Comparison of ENCODE assay signal across 8 cellular contexts in the genomic region with DNA sequence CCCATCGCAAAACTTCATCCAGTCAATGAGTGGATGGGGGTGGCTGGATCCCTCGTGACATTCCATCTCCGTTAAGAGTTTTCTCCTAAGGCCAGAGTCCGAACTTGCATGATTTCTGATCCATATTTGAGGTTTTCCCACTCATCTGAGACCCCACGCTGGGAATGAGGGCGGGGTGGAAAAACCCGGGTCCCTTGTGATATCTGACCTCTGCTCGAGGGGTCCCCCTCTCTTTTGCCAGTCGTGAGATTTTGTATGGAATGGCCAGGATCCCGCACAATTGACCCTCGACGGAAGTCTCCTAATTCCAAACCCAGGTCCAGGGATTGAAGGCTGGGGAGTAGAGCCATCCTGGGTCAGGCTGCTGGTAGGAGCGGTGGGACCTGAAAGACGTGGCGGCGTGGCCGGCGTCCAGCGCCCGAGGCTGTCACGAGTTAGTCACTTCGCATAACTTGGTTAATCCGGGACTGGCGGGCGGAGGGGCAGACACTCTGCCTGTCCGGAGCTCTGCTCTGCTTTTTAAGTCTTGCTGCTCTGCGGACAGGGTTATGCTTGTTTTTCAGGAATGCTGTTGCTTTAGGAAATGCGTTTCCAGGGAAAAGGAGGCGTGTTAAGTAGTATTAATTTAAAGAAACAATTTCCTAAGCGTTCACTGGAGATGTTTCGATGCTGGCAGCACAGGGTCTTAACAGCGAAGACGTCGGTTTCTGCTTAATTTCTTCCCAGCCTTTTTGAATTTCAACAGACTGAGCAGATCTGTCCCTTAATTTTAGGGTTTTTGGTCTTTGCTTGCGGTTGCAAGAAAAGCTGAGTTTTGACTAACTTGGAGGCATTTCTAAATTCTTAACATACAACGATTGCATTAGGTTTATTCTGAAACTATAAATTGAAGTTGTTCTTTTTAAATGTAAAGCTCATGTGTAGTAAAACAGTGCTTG. TPM values are rescaled to one million over a fixed set of nuclear protein-coding genes. Genes with fewer than 3 reads are reported as not detected.
DNase-seq lines count a peak whose midpoint lies in the region; ATAC-seq and TF ChIP-seq lines count a peak whose summit lies in the region.

No MANE protein-coding gene starts in this region.

- H3K27me3 Mint-ChIP-seq in HFFc6 (ENCODE audit: insufficient read depth) (no peaks in the 10 kb centered on the region; the same call in none of the 2 replicates), type B pancreatic cell (no peaks in the 10 kb centered on the region)

- H3K9me3 ChIP-seq in PC-9 (ENCODE audit: insufficient read depth, low read depth): no peaks in the 10 kb centered on the region

- ATAC-seq in activated naive CD4-positive, alpha-beta T cell treated with anti-CD3 and anti-CD28 coated beads, Interleukin-2, amount 50 U/mL, for 72 hours: peak in 1 of 2 donors; percentile 62
- ATAC-seq in HG02759 (IDR thresholded peaks at IDR 0.05; ENCODE audit: unreplicated experiment): no peak

- no peaks in the 10 kb centered on the region; the same call in 1 of the 2 replicates for H3K9me2 ChIP-seq in PC-9 (ENCODE audit: insufficient read depth)

- H3K27me3 ChIP-seq in GM06990 (replicated peaks; ENCODE audit: control insufficient read depth, insufficient read depth, low read length): no peaks in the 10 kb centered on the region
- H3K27me3 ChIP-seq in PC-9 (ENCODE audit: insufficient read depth, low read depth): no peaks in the 10 kb centered on the region

- H3K4me3 Mint-ChIP-seq in HFFc6: peak overlapping the region; percentile 99
- H3K4me3 Mint-ChIP-seq in type B pancreatic cell: peak overlapping the region; percentile 98

- POLR2A ChIA-PET in PC-9 (lab: Charles Lee; ENCODE audit: unreplicated experiment): interaction anchor here (0.6 kb wide), 1 partner anchor 910 kb away, joined by 7 read pairs; no protein-coding TSS in a partner anchor

- H2AFZ ChIP-seq in PC-9: peak overlapping the region; percentile 82

- TSS peak; percentile 47 for BruUV-seq in PC-9 (replicated peaks; lab: Mats Ljungman, UMichigan)

- CTCF ChIA-PET in PC-9 (lab: Charles Lee): no interaction called here

- H3K9me3 Mint-ChIP-seq in HFFc6 (no peaks in the 10 kb centered on the region), type B pancreatic cell (no peaks in the 10 kb centered on the region)
- H3K9me3 Mint-ChIP-seq in activated naive CD4-positive, alpha-beta T cell treated with anti-CD3 and anti-CD28 coated beads, Interleukin-2, amount 50 U/mL, for 72 hours: no peaks in the 10 kb centered on the region

- H3K4me2 ChIP-seq in PC-9: peak overlapping the region; percentile 84

- no peaks in the 10 kb centered on the region for H3K36me3 ChIP-seq in GM06990 (ENCODE audit: control insufficient read depth, insufficient read depth, low read length)
- no peaks in the 10 kb centered on the region for H3K36me3 ChIP-seq in PC-9 (ENCODE audit: low read depth)

- H3K27ac Mint-ChIP-seq in HFFc6 (peak overlapping the region; percentile 98), type B pancreatic cell (peak overlapping the region; percentile 90)
- H3K27ac Mint-ChIP-seq in activated naive CD4-positive, alpha-beta T cell treated with anti-CD3 and anti-CD28 coated beads, Interleukin-2, amount 50 U/mL, for 72 hours: peak overlapping the region; percentile 96 to 99

- peaks cover 59% of the 10 kb centered on the region for H3K79me2 ChIP-seq in PC-9 (ENCODE audit: low read depth)

- H3K4me1 Mint-ChIP-seq in HFFc6 (ENCODE audit: low read depth) (peaks cover 63% of the 10 kb centered on the region), type B pancreatic cell (ENCODE audit: unreplicated experiment) (peaks cover 43% of the 10 kb centered on the region)

- 0 out of 2 replicates have a peak, but pooled peaks cover under 1% of the 10 kb centered on the region for H3F3A ChIP-seq in PC-9 (ENCODE audit: insufficient read depth, low read depth)

- DNase-seq in GM06990 (ENCODE audit: extremely low read depth, insufficient read length): peak; percentile 61
- DNase-seq in HFFc6: peak; percentile 86
- peak; percentile 77 to 84 for DNase-seq in PC-9
- DNase-seq in activated naive CD4-positive, alpha-beta T cell treated with anti-CD3 and anti-CD28 coated beads, Interleukin-2, amount 50 U/mL, for 72 hours (ENCODE audit: low spot score in 2 of 2): peak; percentile 50 to 74
- DNase-seq in glomerular visceral epithelial cell (ENCODE audit: extremely low spot score): peak; percentile 64
- DNase-seq in nucleus accumbens (lab: John Stamatoyannopoulos, UW): peak in 42 of 56 donors; percentile 7 to 86 (median 33)
- peak; percentile 75 for DNase-seq in type B pancreatic cell (ENCODE audit: extremely low spot score, unreplicated experiment)

- intact Hi-C loops in PC-9 (cut with micrococcal nuclease; ENCODE audit: unreplicated experiment): loop anchor here (1.0 to 2.0 kb wide), 2 partner anchors 21 to 61 kb away; no protein-coding TSS in a partner anchor

- H4K20me1 ChIP-seq in PC-9 (ENCODE audit: insufficient read depth): peaks cover 46% of the 10 kb centered on the region

- peaks cover 37% of the 10 kb centered on the region for H3K4me1 ChIP-seq in PC-9 (replicated peaks; ENCODE audit: insufficient read depth)

- H3K4me3 ChIP-seq in GM06990 (replicated peaks; ENCODE audit: low read depth, low read length) (peak overlapping the region; percentile 96), PC-9 (peak overlapping the region; percentile 80)

- H3K27ac ChIP-seq in PC-9: peak overlapping the region; percentile 80

- TF ChIP-seq CTCF in GM06990 (IDR thresholded peaks at IDR 0.05; ENCODE audit: insufficient read depth, low read length, poor library complexity, severe bottlenecking) (no peak), HFFc6 (IDR thresholded peaks at IDR 0.05) (no peak), PC-9 (conservative IDR thresholded peaks at IDR 0.05) (no peak), type B pancreatic cell (conservative IDR thresholded peaks at IDR 0.05) (no peak)

- peaks cover 12% of the 10 kb centered on the region for H3K36me3 Mint-ChIP-seq in HFFc6 (ENCODE audit: low read depth)
- peaks cover 15 to 16% of the 10 kb centered on the region in 2 donors for H3K36me3 Mint-ChIP-seq in activated naive CD4-positive, alpha-beta T cell treated with anti-CD3 and anti-CD28 coated beads, Interleukin-2, amount 50 U/mL, for 72 hours
- H3K36me3 Mint-ChIP-seq in type B pancreatic cell: peaks cover 4% of the 10 kb centered on the region

RNA-seq across cellular contexts. Expression of gene GOLGA4, which starts 1.0 kb away (rescaled TPM):
- 10 to 100 TPM; 74.4 to 88.3 (median 83.0) TPM for total RNA-seq in HFFc6 (2021; fragmentation: NEBNext Ultra II Directional; extraction: Animal tissue kit (Norgen Biotek cat#: 25700))
- total RNA-seq in PC-9 (2021) (77.4 and 77.7 TPM in 2 replicates), type B pancreatic cell (ENCODE audit: low replicate concordance) (55.8 and 77.5 TPM in 2 replicates)
- total RNA-seq in activated naive CD4-positive, alpha-beta T cell treated with anti-CD3 and anti-CD28 coated beads, Interleukin-2, amount 50 U/mL, for 72 hours: 10 to 100 TPM; 37.1 to 45.0 TPM

Comparison
In these comparisons a context has a peak if more than half of its experiments do, and no peak if none do; other contexts are left out.
1. DNase-seq: peak in every context shown above with its lines; median percentile 86 in HFFc6; 80 in PC-9; 75 in type B pancreatic cell; 64 in glomerular visceral epithelial cell; 62 in activated naive CD4-positive, alpha-beta T cell treated with anti-CD3 and anti-CD28 coated beads, Interleukin-2, amount 50 U/mL, for 72 hours; 61 in GM06990; 33 in nucleus accumbens.